ENCODE assay signal across 20 cellular contexts in the genomic region with DNA sequence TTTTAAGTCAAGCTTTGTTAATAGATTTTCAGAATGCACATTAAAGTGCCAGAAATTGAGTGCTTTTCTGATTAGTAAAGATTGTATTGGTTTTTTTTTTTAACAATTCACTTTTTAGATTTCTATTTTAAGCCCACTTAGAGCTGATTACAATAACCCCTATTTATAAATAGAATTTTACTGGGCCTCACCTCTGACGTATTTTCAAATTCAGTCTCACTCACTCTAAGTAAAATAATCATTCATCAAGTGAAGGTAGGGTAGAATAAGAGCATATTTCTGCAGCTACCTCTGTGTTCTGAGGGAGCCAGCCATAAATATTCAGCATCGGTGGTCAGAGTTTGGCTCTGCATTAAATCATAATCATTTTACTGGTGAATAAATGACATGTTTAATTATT.
"Had no signal": no experiment of that assay in that cellular context is flagged by ENCODE, and none has a peak within 500 bp of the region (broad histone marks: within the 10 kb centered on the region; RNA-seq: fewer than 3 reads in every experiment).

No MANE protein-coding gene starts in this region.

- ATAC-seq: HepG2 had no signal

- H3K27ac ChIP-seq: SJCRH30 had no signal

- H3K36me3 ChIP-seq: MG63, SJCRH30 had no signal

- H3K9me3 ChIP-seq: MG63, SJCRH30 had no signal

- H3K27me3 ChIP-seq: MG63, SJCRH30 had no signal

- H3K4me3 ChIP-seq: MG63, SJCRH30 had no signal

- H3K4me1 ChIP-seq: SJCRH30 had no signal

- DNase-seq: IMR-90, Karpas-422, KG1, MG63, NCI-H1092, NCI-H1417 treated with DMSO at 0.1 percent for 48 hours, NCI-H146, NCI-H1694 treated with DMSO at 0.1 percent for 48 hours, NCI-H1930, NCI-H2081, NCI-H2107, NCI-H2227 treated with DMSO at 0.1 percent for 48 hours, NCI-H524, NCI-H526 treated with DMSO at 0.1 percent for 48 hours, NCI-H748 treated with DMSO at 0.1 percent for 48 hours, RPMI8226, SHP77 treated with DMSO at 0.1 percent for 48 hours, SJCRH30, SW 1271 had no signal
